In genomic region chr14:49306152-49306751, GRCh38 we compare ENCODE assay signal across 8 cellular contexts.
DNase-seq lines count a peak whose midpoint lies in the region; ATAC-seq and TF ChIP-seq lines count a peak whose summit lies in the region.

No MANE protein-coding gene starts in this region.

- DNase-seq in NOMO-1 treated with DMSO at 0.1 percent for 48 hours (lab: John Stamatoyannopoulos, UW; ENCODE audit: unreplicated experiment) (peak; percentile 22), NOMO-1 treated with dmso at 0.1 percent for 144 hours (lab: John Stamatoyannopoulos, UW; ENCODE audit: unreplicated experiment) (no peak), NCI-H446 treated with DMSO at 0.1 percent for 48 hours (lab: John Stamatoyannopoulos, UW) (peak; percentile 9), epithelial cell of esophagus (ENCODE audit: low read depth) (peak; percentile 16), thoracic aorta (ENCODE audit: low spot score) (no peak), NCI-H187 treated with DMSO at 0.1 percent for 48 hours (lab: John Stamatoyannopoulos, UW) (no peak), Right ventricle myocardium superior (no peak)

- peak; percentile 78 for ATAC-seq in HG02885 (IDR thresholded peaks at IDR 0.05; ENCODE audit: poor library complexity, unreplicated experiment)
- no peak for ATAC-seq in thoracic aorta (ENCODE audit: insufficient number of reproducible peaks, low FRiP score, low read depth)
- ATAC-seq in Right ventricle myocardium superior (ENCODE audit: poor library complexity): no peak

- no peaks in the 10 kb centered on the region for H3K9me3 ChIP-seq in thoracic aorta

- H3K36me3 ChIP-seq in thoracic aorta: no peaks in the 10 kb centered on the region

- H3K27ac ChIP-seq in thoracic aorta: no peak overlapping the region

- TF ChIP-seq CTCF in epithelial cell of esophagus (IDR thresholded peaks at IDR 0.05; ENCODE audit: insufficient read depth, low read depth, low read length, missing control alignments) (no peak), thoracic aorta (IDR thresholded peaks at IDR 0.05) (peak; percentile 24)

- intact Hi-C loops in Right ventricle myocardium superior (cut with DNase I): no loop called here

- H3K4me3 ChIP-seq in epithelial cell of esophagus (ENCODE audit: low read length) (no peak overlapping the region), thoracic aorta (no peak overlapping the region)

- no peaks in the 10 kb centered on the region for H3K27me3 ChIP-seq in thoracic aorta (replicated peaks; ENCODE audit: insufficient read depth)

- H3K4me1 ChIP-seq in thoracic aorta (ENCODE audit: control insufficient read depth in 1 of 2, low read depth in 2 of 2): no peaks in the 10 kb centered on the region

Comparison
In these comparisons a context has a peak if more than half of its experiments do, and no peak if none do; other contexts are left out.
1. DNase-seq: peak in NOMO-1 treated with DMSO at 0.1 percent for 48 hours (single experiment), NCI-H446 treated with DMSO at 0.1 percent for 48 hours (single experiment) and epithelial cell of esophagus (single experiment); none in NOMO-1 treated with dmso at 0.1 percent for 144 hours (single experiment), thoracic aorta (single experiment), NCI-H187 treated with DMSO at 0.1 percent for 48 hours (single experiment) and Right ventricle myocardium superior (single experiment).